8 cellular contexts compared by ENCODE assay signal in the genomic region with DNA sequence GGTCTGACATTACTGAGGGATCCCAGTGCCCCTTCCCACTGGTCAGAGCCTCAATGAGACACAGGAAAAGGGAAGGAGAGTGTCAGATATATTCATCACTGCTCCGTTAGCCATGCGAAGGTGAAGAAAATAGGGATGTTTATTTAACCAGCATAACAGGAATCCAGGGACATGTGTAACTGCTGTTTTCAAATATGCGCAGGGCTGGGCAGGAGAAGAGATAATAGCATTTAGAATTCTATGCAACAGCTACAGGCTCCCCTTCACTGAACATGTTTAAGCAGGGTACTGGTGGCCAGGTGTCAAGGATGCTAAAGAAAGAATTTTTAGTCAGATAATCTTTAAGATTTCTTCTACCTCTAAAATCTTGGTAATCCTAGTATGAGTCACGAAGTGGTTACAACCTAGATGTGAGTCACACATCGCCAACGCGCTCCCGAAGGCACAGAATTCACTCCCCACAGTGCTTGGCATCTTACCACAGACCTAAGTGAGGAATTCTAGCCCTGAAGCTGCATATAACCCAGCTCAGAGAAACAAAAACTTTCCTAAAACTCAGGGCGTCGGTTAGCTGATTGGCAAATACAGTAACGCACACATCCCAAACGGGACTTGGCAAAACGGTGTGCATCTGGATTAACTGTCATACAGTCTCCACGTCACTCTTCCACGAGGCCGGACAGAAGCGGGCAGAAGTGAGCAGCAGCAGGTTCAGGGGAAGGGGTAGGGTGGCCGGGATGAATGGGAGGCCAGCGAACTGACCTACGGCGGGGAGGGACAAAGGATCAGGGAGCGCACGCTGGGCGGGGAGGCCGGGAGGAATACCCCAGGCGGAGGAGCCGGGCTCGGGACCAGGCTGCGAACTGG. TPM values are rescaled to one million over a fixed set of nuclear protein-coding genes. Genes with fewer than 3 reads are reported as not detected.
A peak's percentile ranks its signal among the peaks of the same experiment; 100 is the strongest.
DNase-seq lines count a peak whose midpoint lies in the region; ATAC-seq lines count a peak whose summit lies in the region.

No MANE protein-coding gene starts in this region.

- H3K36me3 Mint-ChIP-seq in CD4-positive, alpha-beta memory T cell = peaks cover 0 to 7% of the 10 kb centered on the region in 2 donors

- CTCF ChIA-PET in CD4-positive, alpha-beta memory T cell (lab: Charles Lee; ENCODE audit: partially characterized antibody) = no interaction called here

- peaks cover 13% of the 10 kb centered on the region for H3K4me1 ChIP-seq in CD4-positive, alpha-beta memory T cell (ENCODE audit: insufficient read depth, low read length)
- peaks cover 2 to 6% of the 10 kb centered on the region in 2 donors for H3K4me1 ChIP-seq in aorta (ENCODE audit: control insufficient read depth in 1 of 2, insufficient read depth in 2 of 2, low read length in 2 of 2)

- H3K27ac ChIP-seq in CD4-positive, alpha-beta memory T cell (ENCODE audit: low read depth, low read length) = peak overlapping the region; percentile 61
- peak overlapping the region; percentile 94 to 98 for H3K27ac ChIP-seq in aorta (ENCODE audit: low read depth in 1 of 2, low read length in 2 of 2)

- WGBS in aorta, 2 donors = 0 to 1% methylated on average over 25 to 29 of the region's 29 CpGs

- H3K9me3 Mint-ChIP-seq in CD4-positive, alpha-beta memory T cell = no peaks in the 10 kb centered on the region

- H3K27me3 ChIP-seq in CD4-positive, alpha-beta memory T cell (ENCODE audit: insufficient read depth, low read length) = no peaks in the 10 kb centered on the region
- no peaks in the 10 kb centered on the region for H3K27me3 ChIP-seq in aorta (ENCODE audit: control insufficient read depth in 1 of 2, insufficient read depth in 2 of 2, low read length in 1 of 2)

- POLR2A ChIA-PET in CD4-positive, alpha-beta memory T cell (lab: Charles Lee; ENCODE audit: partially characterized antibody) = no interaction called here

- H3K27me3 Mint-ChIP-seq in CD4-positive, alpha-beta memory T cell = no peaks in the 10 kb centered on the region

- ATAC-seq in GM21367 (IDR thresholded peaks at IDR 0.05; ENCODE audit: unreplicated experiment) = peak; percentile 17
- peak; percentile 24 to 66 for ATAC-seq in left cardiac atrium
- ATAC-seq in aorta (ENCODE audit: low FRiP score) = peak; percentile 76

- peak overlapping the region; percentile 89 to 99 (median 93) for H3K27ac Mint-ChIP-seq in CD4-positive, alpha-beta memory T cell

- DNase-seq in CD4-positive, alpha-beta memory T cell = peak; percentile 13 to 75 (median 21)
- DNase-seq in HT1080 (ENCODE audit: low read depth) = peak; percentile 94
- DNase-seq in SK-N-DZ (ENCODE audit: low spot score) = peak; percentile 53
- peak; percentile 82 for DNase-seq in amniotic stem cell (lab: John Stamatoyannopoulos, UW)
- DNase-seq in left cardiac atrium = peak; percentile 68
- peak in 9 of 10 donors; percentile 32 to 90 (median 57) for DNase-seq in posterior cingulate gyrus
- DNase-seq in aorta = peak; percentile 81 to 89

- no peaks in the 10 kb centered on the region for H3K36me3 ChIP-seq in CD4-positive, alpha-beta memory T cell (ENCODE audit: insufficient read depth, low read length)
- H3K36me3 ChIP-seq in aorta (ENCODE audit: control insufficient read depth in 1 of 2, insufficient read depth in 2 of 2, low read length in 1 of 2) = no peaks in the 10 kb centered on the region

- peak overlapping the region; percentile 89 to 100 (median 96) for H3K4me3 Mint-ChIP-seq in CD4-positive, alpha-beta memory T cell

- peaks cover 17 to 31% (median 27%) of the 10 kb centered on the region in 4 donors for H3K4me1 Mint-ChIP-seq in CD4-positive, alpha-beta memory T cell

- peak overlapping the region; percentile 66 for H3K4me3 ChIP-seq in CD4-positive, alpha-beta memory T cell (ENCODE audit: low read length in 2 of 2)
- H3K4me3 ChIP-seq in aorta (ENCODE audit: low read length in 2 of 2) = peak overlapping the region; percentile 75 to 100

- intact Hi-C loops in CD4-positive, alpha-beta memory T cell (cut with micrococcal nuclease) = loop anchor here (5.0 kb wide), 3 partner anchors 60 to 1730 kb away; a partner anchor contains a TSS
- intact Hi-C loops in left cardiac atrium (cut with DNase I) (no loop called here), posterior cingulate gyrus (cut with DNase I) (loop anchor here (1.0 to 5.0 kb wide), 2 partner anchors 78 to 105 kb away; a partner anchor contains a TSS), aorta (cut with DNase I) (loop anchor here in 1 of 2 donors (5.0 kb wide), 2 partner anchors 35 to 105 kb away; a partner anchor contains a TSS)

- no peaks in the 10 kb centered on the region for H3K9me3 ChIP-seq in CD4-positive, alpha-beta memory T cell (ENCODE audit: control insufficient read depth in 1 of 2, low read length in 2 of 2)
- H3K9me3 ChIP-seq in aorta (ENCODE audit: control insufficient read depth, low read length) = no peaks in the 10 kb centered on the region

RNA-seq across cellular contexts. Expression of a gene that starts 1.1 kb away (rescaled TPM):
- 1 to 10 TPM; 2.6 to 3.3 TPM for total RNA-seq in CD4-positive, alpha-beta memory T cell
- polyA plus RNA-seq in CD4-positive, alpha-beta memory T cell = 1 to 10 TPM; 1.8 to 2.3 TPM
- 109 and 111 TPM in 2 replicates for total RNA-seq in HT1080 (2014; rRNA removed; shearing (Covaris generic))
- 180 and 181 TPM in 2 replicates for polyA plus RNA-seq in HT1080 (2015; cell fraction: cytosol; rRNA removed)
- polyA plus RNA-seq in HT1080 (2015; cell fraction: nucleus; rRNA removed) = 84.3 and 85.8 TPM in 2 replicates
- polyA plus RNA-seq in SK-N-DZ (2014; cell fraction: cytosol; rRNA removed) = 124 and 162 TPM in 2 replicates
- polyA plus RNA-seq in SK-N-DZ (2014; cell fraction: nucleus; rRNA removed) = 63.0 and 79.0 TPM in 2 replicates
- total RNA-seq in left cardiac atrium (10 to 100 TPM; 87.0 to 91.2 TPM), aorta (10 to 100 TPM; 41.5 to 44.2 TPM)
- 10 to 100 TPM; 59.1 to 72.4 TPM for polyA plus RNA-seq in aorta

Comparison
In these comparisons a context has a peak if more than half of its experiments do, and no peak if none do; other contexts are left out.
1. Peak in every context shown above with its lines: DNase-seq, ATAC-seq, H3K4me3 ChIP-seq and H3K27ac ChIP-seq.
2. DNase-seq: peak in every context shown above with its lines; median percentile 94 in HT1080; 85 in aorta; 82 in amniotic stem cell; 68 in left cardiac atrium; 57 in posterior cingulate gyrus; 53 in SK-N-DZ; 21 in CD4-positive, alpha-beta memory T cell.
3. ATAC-seq: peak in every context shown above with its lines; median percentile 76 in aorta; 45 in left cardiac atrium; 17 in GM21367.
4. RNA of a gene that starts 1.1 kb away (total RNA-seq): 109 to 111 TPM in HT1080, 87.0 to 91.2 TPM in left cardiac atrium and 41.5 to 44.2 TPM in aorta; 2.6 to 3.3 TPM in CD4-positive, alpha-beta memory T cell; every median in the first group is over 4 times any median in the second.
5. intact Hi-C loops: an anchor here in CD4-positive, alpha-beta memory T cell (5.0 kb wide) and posterior cingulate gyrus (1.0 to 5.0 kb wide); none called in left cardiac atrium.